ENCODE assay signal across 11 cellular contexts in the genomic region with DNA sequence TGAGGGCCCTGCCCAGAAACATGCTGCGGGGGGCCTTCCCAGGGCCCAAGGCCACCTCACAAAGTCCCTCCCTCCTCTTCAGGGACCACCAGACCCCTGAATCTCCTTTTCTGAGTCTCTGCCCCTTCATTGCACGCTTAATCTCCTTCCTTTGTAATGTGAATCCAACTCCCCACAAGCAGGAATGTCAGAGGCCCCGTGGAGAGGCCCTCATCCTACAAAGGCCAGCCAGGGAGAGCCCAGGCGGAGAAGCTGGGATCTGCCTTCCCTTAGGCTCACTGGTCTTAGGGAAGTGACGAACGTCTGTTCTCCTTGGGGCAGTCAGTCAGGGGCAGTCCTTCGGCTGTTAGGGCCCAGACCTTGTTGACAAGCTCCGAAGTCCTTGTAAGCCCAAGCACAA. TPM values are rescaled to one million over a fixed set of nuclear protein-coding genes. Genes with fewer than 3 reads are reported as not detected.
DNase-seq lines count a peak whose midpoint lies in the region; TF ChIP-seq lines count a peak whose summit lies in the region.
"Had no signal": no experiment of that assay in that cellular context is flagged by ENCODE, and none has a peak within 500 bp of the region (broad histone marks: within the 10 kb centered on the region; RNA-seq: fewer than 3 reads in every experiment).

No MANE protein-coding gene starts in this region.

- peaks cover 24% of the 10 kb centered on the region for H3K36me3 ChIP-seq in suprapubic skin

- peaks cover 83% of the 10 kb centered on the region for H3K4me1 Mint-ChIP-seq in activated naive CD4-positive, alpha-beta T cell treated with anti-CD3 and anti-CD28 coated beads for 36 hours (ENCODE audit: low read depth)
- H3K4me1 Mint-ChIP-seq in MCF 10A (ENCODE audit: insufficient read depth, unreplicated experiment), result peaks cover 15% of the 10 kb centered on the region

- TF ChIP-seq POLR2A in suprapubic skin (IDR thresholded peaks at IDR 0.05), result no peak

- TF ChIP-seq CTCF in MCF 10A (IDR thresholded peaks at IDR 0.05; ENCODE audit: unreplicated experiment), result no peak
- no peak for TF ChIP-seq CTCF in suprapubic skin (IDR thresholded peaks at IDR 0.05)
- no peak for TF ChIP-seq CTCF in GM10266 (IDR thresholded peaks at IDR 0.05; ENCODE audit: control insufficient read depth, insufficient read depth, low read depth, missing control alignments)

- H3K27me3 Mint-ChIP-seq in activated naive CD4-positive, alpha-beta T cell treated with anti-CD3 and anti-CD28 coated beads for 36 hours (ENCODE audit: low read depth), result no peaks in the 10 kb centered on the region
- no peaks in the 10 kb centered on the region for H3K27me3 Mint-ChIP-seq in MCF 10A (ENCODE audit: insufficient read depth, unreplicated experiment)

- H3K9me3 Mint-ChIP-seq in activated naive CD4-positive, alpha-beta T cell treated with anti-CD3 and anti-CD28 coated beads for 36 hours, result no peaks in the 10 kb centered on the region
- no peaks in the 10 kb centered on the region for H3K9me3 Mint-ChIP-seq in MCF 10A (ENCODE audit: unreplicated experiment)

- H3K4me3 ChIP-seq in suprapubic skin, result no peak overlapping the region
- H3K4me3 ChIP-seq: ascending aorta had no signal

- CTCF ChIA-PET in activated naive CD4-positive, alpha-beta T cell treated with anti-CD3 and anti-CD28 coated beads for 36 hours (lab: Charles Lee), result interaction anchor here (0.9 to 1.4 kb wide), 3 partner anchors 9 to 55 kb away, joined by 3 to 5 read pairs (median 3); no protein-coding TSS in a partner anchor
- CTCF ChIA-PET in MCF 10A (lab: Yijun Ruan, JAX), result interaction anchor here (1.0 kb wide), 1 partner anchor 9 kb away, joined by 5 read pairs; no protein-coding TSS in a partner anchor

- intact Hi-C loops in activated naive CD4-positive, alpha-beta T cell treated with anti-CD3 and anti-CD28 coated beads for 36 hours (cut with micrococcal nuclease), result loop anchor here (2.0 to 5.0 kb wide), 3 partner anchors 39 to 58 kb away; no protein-coding TSS in a partner anchor
- intact Hi-C loops in MCF 10A (cut with micrococcal nuclease), result no loop called here

- H3K27me3 ChIP-seq in layer of hippocampus (ENCODE audit: control insufficient read depth, insufficient read depth, low read length) (no peaks in the 10 kb centered on the region), suprapubic skin (no peaks in the 10 kb centered on the region)
- H3K27me3 ChIP-seq: ascending aorta had no signal

- WGBS in suprapubic skin, result 71% methylated on average over 8 of the region's 8 CpGs

- POLR2A ChIA-PET in MCF 10A (lab: Yijun Ruan, JAX), result interaction anchor here (0.7 to 1.7 kb wide), 6 partner anchors 9 to 43 kb away, joined by 3 to 10 read pairs (median 4); partner anchors contain the start of genes DNAJC18 and STING1

- peaks cover 30% of the 10 kb centered on the region for H3K4me1 ChIP-seq in suprapubic skin
- H3K4me1 ChIP-seq: ascending aorta had no signal

- H3K27ac Mint-ChIP-seq in activated naive CD4-positive, alpha-beta T cell treated with anti-CD3 and anti-CD28 coated beads for 36 hours, result peak overlapping the region; percentile 65
- peak overlapping the region; percentile 94 for H3K27ac Mint-ChIP-seq in MCF 10A (ENCODE audit: low read depth, unreplicated experiment)

- H3K9me3 ChIP-seq in suprapubic skin, result no peaks in the 10 kb centered on the region
- H3K9me3 ChIP-seq: ascending aorta had no signal

- no peak overlapping the region for H3K4me3 Mint-ChIP-seq in activated naive CD4-positive, alpha-beta T cell treated with anti-CD3 and anti-CD28 coated beads for 36 hours
- no peak overlapping the region for H3K4me3 Mint-ChIP-seq in MCF 10A (ENCODE audit: unreplicated experiment)

- BruUV-seq in MCF 10A (replicated peaks; lab: Mats Ljungman, UMichigan), result no TSS peak

- H3K27ac ChIP-seq in layer of hippocampus (ENCODE audit: low read depth, low read length), result peak overlapping the region; percentile 46
- H3K27ac ChIP-seq in suprapubic skin, result peak overlapping the region; percentile 50

- no peak for TF ChIP-seq EP300 in suprapubic skin (IDR thresholded peaks at IDR 0.05)

- no peak for DNase-seq in activated naive CD4-positive, alpha-beta T cell treated with anti-CD3 and anti-CD28 coated beads for 36 hours
- no peak for DNase-seq in activated naive CD4-positive, alpha-beta T cell (lab: John Stamatoyannopoulos, UW)
- DNase-seq in MCF 10A (ENCODE audit: unreplicated experiment), result no peak
- DNase-seq in suprapubic skin (ENCODE audit: low spot score in 2 of 2), result no peak
- DNase-seq in GM10266 (ENCODE audit: extremely low spot score), result no peak
- no peak for DNase-seq in stimulated activated CD4-positive, alpha-beta T cell treated with anti-CD3 and anti-CD28 coated beads, Interleukin-4, amount 100 ng/mL, for 4 hours
- DNase-seq in NCI-H1436 treated with DMSO at 0.1 percent for 48 hours (lab: John Stamatoyannopoulos, UW), result no peak
- DNase-seq: NCI-H1694 treated with DMSO at 0.1 percent for 48 hours had no signal

- H3K36me3 Mint-ChIP-seq in activated naive CD4-positive, alpha-beta T cell treated with anti-CD3 and anti-CD28 coated beads for 36 hours (ENCODE audit: low read depth), result peaks cover 30% of the 10 kb centered on the region
- peaks cover 6% of the 10 kb centered on the region for H3K36me3 Mint-ChIP-seq in MCF 10A (ENCODE audit: insufficient read depth, unreplicated experiment)

RNA-seq across cellular contexts. Expression of gene SMIM33, which starts 2.3 kb away (rescaled TPM):
- total RNA-seq in activated naive CD4-positive, alpha-beta T cell treated with anti-CD3 and anti-CD28 coated beads for 36 hours, result under 1 TPM; 0.14 to 0.37 TPM
- total RNA-seq in MCF 10A (2022), result not detected in 2 replicates
- total RNA-seq in suprapubic skin, result not detected
- total RNA-seq: ascending aorta, ureter had no signal

RNA-seq across cellular contexts. Expression of gene STING1, which starts 9.5 kb away (rescaled TPM):
- 100 to 1,000 TPM; 136 to 140 TPM for total RNA-seq in activated naive CD4-positive, alpha-beta T cell treated with anti-CD3 and anti-CD28 coated beads for 36 hours
- total RNA-seq in MCF 10A (2022), result 33.1 and 35.1 TPM in 2 replicates
- total RNA-seq in suprapubic skin, result 10 to 100 TPM; 11.3 to 20.3 (median 14.8) TPM

RNA-seq across cellular contexts. Expression of gene ECSCR, which starts 10.6 kb away (rescaled TPM):
- total RNA-seq in activated naive CD4-positive, alpha-beta T cell treated with anti-CD3 and anti-CD28 coated beads for 36 hours, result under 1 TPM; 0.74 to 0.81 TPM
- total RNA-seq in MCF 10A (2022) (not detected in 2 replicates), suprapubic skin (10 to 100 TPM in 2 of 4 donors, 1 to 10 TPM in 2; 4.2 to 16.6 (median 9.4) TPM)

RNA-seq across cellular contexts. Expression of gene DNAJC18, which starts 33.8 kb away (rescaled TPM):
- 10 to 100 TPM; 18.1 to 18.8 TPM for total RNA-seq in activated naive CD4-positive, alpha-beta T cell treated with anti-CD3 and anti-CD28 coated beads for 36 hours
- total RNA-seq in MCF 10A (2022) (14.1 and 15.1 TPM in 2 replicates), suprapubic skin (1 to 10 TPM; 2.2 to 7.2 (median 2.9) TPM)
